ENCODE assay signal across 1 cellular context in the genomic region with DNA sequence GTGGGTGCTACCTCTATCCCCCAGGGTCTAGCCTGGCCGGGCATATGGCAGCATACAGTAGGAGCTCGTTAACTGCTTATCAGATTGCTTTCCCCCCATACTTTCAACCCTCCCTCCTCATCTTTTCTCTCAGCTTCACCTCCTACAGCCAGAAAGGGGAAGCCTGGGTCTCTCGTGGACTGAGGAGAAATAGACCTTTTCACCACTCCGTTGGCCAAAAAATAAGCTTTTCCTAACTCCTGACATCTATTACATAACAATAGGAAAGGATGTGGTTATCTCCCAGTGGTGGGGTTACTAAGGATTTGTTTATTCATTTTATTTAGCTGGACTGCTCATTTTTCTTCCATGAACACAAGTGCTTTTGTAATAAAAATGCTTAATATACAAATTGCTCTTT.
TF ChIP-seq lines count a peak whose summit lies in the region.

No MANE protein-coding gene starts in this region.

TF ChIP-seq in HEK293, 187 proteins besides CTCF, POLR2A, EP300 and RAD21 (continued from another document):
- TF ChIP-seq ZBTB26 (tag by site-specific recombination; optimal IDR thresholded peaks at IDR 0.05) (no peak), ZFHX2 (tag by site-specific recombination; conservative IDR thresholded peaks at IDR 0.05) (no peak), PRDM1 (tag by site-specific recombination; IDR thresholded peaks at IDR 0.05) (no peak)
